In the genomic region with DNA sequence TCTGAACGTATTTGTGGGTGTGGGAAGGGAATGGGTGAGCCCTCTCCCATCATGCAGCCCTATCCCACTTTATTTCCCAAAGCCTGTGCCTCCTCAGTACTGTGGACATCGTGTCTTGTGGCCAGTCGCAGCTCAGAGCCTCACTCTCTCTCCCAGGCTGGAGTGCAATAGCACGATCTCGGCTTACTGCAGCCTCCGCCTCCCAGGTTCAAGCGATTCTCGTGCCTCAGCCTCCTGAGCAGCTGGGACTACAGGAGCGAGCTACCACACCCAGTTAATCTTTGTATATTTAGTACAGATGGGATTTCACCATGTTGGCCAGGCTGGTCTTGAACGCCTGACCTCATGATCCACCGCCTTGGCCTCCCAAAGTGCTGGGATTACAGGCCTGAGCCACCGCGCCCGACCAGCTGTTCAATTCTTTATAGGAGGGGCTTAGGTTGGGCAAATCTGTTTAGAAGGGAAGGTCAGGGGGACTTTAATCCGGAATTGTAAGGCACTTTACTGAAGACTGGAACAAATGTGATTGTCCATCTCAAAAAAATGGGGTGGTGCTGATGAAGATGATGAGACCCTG, we compare ENCODE assay signal across 18 cellular contexts. TPM values are rescaled to one million over a fixed set of nuclear protein-coding genes. Genes with fewer than 3 reads are reported as not detected.
DNase-seq lines count a peak whose midpoint lies in the region; ATAC-seq and TF ChIP-seq lines count a peak whose summit lies in the region.
"Had no signal": no experiment of that assay in that cellular context is flagged by ENCODE, and none has a peak within 500 bp of the region (broad histone marks: within the 10 kb centered on the region; RNA-seq: fewer than 3 reads in every experiment).

No MANE protein-coding gene starts in this region.

- no peaks in the 10 kb centered on the region for H4K20me1 ChIP-seq in HCT116 (ENCODE audit: insufficient read depth)

- H3K36me3 Mint-ChIP-seq in CD4-positive, alpha-beta memory T cell, result no peaks in the 10 kb centered on the region
- H3K36me3 Mint-ChIP-seq: activated naive CD8-positive, alpha-beta T cell treated with anti-CD3 and anti-CD28 coated beads for 36 hours had no signal

- no peak overlapping the region for H3K4me3 Mint-ChIP-seq in CD4-positive, alpha-beta memory T cell
- H3K4me3 Mint-ChIP-seq: activated naive CD8-positive, alpha-beta T cell treated with anti-CD3 and anti-CD28 coated beads for 36 hours; activated T-cell treated with anti-CD3 and anti-CD28 coated beads, Interleukin-2, amount 50 U/mL, for 24 hours; CD14-positive monocyte had no signal

- CTCF ChIA-PET in HCT116 (lab: Charles Lee), result interaction anchor here (0.9 to 1.8 kb wide), 13 partner anchors 9 to 1076 kb away, joined by 3 to 12 read pairs (median 3); a partner anchor contains a TSS
- CTCF ChIA-PET in CD4-positive, alpha-beta memory T cell (lab: Charles Lee; ENCODE audit: partially characterized antibody), result interaction anchor here (1.0 to 5.0 kb wide), 14 partner anchors 8 to 121 kb away, joined by 3 to 64 read pairs (median 4); no protein-coding TSS in a partner anchor

- POLR2A ChIA-PET in HCT116 (lab: Charles Lee), result no interaction called here
- POLR2A ChIA-PET in CD4-positive, alpha-beta memory T cell (lab: Charles Lee; ENCODE audit: partially characterized antibody), result interaction anchor here (1.6 kb wide), 1 partner anchor 70 kb away, joined by 3 read pairs; no protein-coding TSS in a partner anchor

- peaks cover 5 to 6% (median 5%) of the 10 kb centered on the region in 4 donors for H3K4me1 Mint-ChIP-seq in CD4-positive, alpha-beta memory T cell
- H3K4me1 Mint-ChIP-seq: CD14-positive monocyte had no signal

- peak overlapping the region in 1 of 7 donors; percentile 22 for H3K27ac Mint-ChIP-seq in CD4-positive, alpha-beta memory T cell
- H3K27ac Mint-ChIP-seq: activated naive CD8-positive, alpha-beta T cell treated with anti-CD3 and anti-CD28 coated beads for 36 hours; CD14-positive monocyte had no signal

- peak overlapping the region; percentile 85; the same call in 1 of the 2 replicates for H3K4me2 ChIP-seq in HCT116 (ENCODE audit: low read length)

- DNase-seq in HCT116 (ENCODE audit: low read depth, low spot score) (no peak), WERI-Rb-1 (peak; percentile 69), left colon (no peak), NCI-H345 (lab: John Stamatoyannopoulos, UW) (no peak), NCI-H187 treated with DMSO at 0.1 percent for 48 hours (lab: John Stamatoyannopoulos, UW) (no peak), mesenteric fat pad (ENCODE audit: low spot score) (no peak)
- DNase-seq in CD4-positive, alpha-beta memory T cell, result no peak
- DNase-seq: activated gamma-delta T cell, DMS79, NCI-H1048, NCI-H1694, NCI-H82, T1000 had no signal

- intact Hi-C loops in HCT116 (cut with micrococcal nuclease) (no loop called here), left colon (cut with DNase I, micrococcal nuclease) (no loop called here)
- intact Hi-C loops in CD4-positive, alpha-beta memory T cell (cut with micrococcal nuclease), result loop anchor here (5.0 kb wide), 1 partner anchor 204 kb away; no protein-coding TSS in a partner anchor

- TF ChIP-seq POLR2A in HCT116 (IDR thresholded peaks at IDR 0.05; ENCODE audit: borderline replicate concordance, extremely low read depth, insufficient read depth, insufficient read length), result no peak

- ATAC-seq in HCT116, result no peak
- peak; percentile 35 for ATAC-seq in left colon

- H3K4me1 ChIP-seq in HCT116 (ENCODE audit: control insufficient read depth in 1 of 2, insufficient read depth in 2 of 2, low read length in 2 of 2), result peaks cover 6 to 16% of the 10 kb centered on the region in 2 experiments
- no peaks in the 10 kb centered on the region for H3K4me1 ChIP-seq in CD4-positive, alpha-beta memory T cell (ENCODE audit: insufficient read depth, low read length)

- no peaks in the 10 kb centered on the region for H3K9me2 ChIP-seq in HCT116 (ENCODE audit: insufficient read depth)

- no peaks in the 10 kb centered on the region for H3K27me3 ChIP-seq in HCT116 (ENCODE audit: insufficient read depth, low read length)
- no peaks in the 10 kb centered on the region for H3K27me3 ChIP-seq in WERI-Rb-1 (ENCODE audit: insufficient read depth, low read depth, severe bottlenecking)
- H3K27me3 ChIP-seq in CD4-positive, alpha-beta memory T cell (ENCODE audit: insufficient read depth, low read length), result no peaks in the 10 kb centered on the region
- H3K27me3 ChIP-seq: tibial artery had no signal

- H3K4me3 ChIP-seq in HCT116 (replicated peaks in 1 of 2; ENCODE audit: low read depth in 1 of 2, low read length in 2 of 2), result no peak overlapping the region
- H3K4me3 ChIP-seq in WERI-Rb-1 (ENCODE audit: low read depth, low read length), result no peak overlapping the region
- no peak overlapping the region for H3K4me3 ChIP-seq in CD4-positive, alpha-beta memory T cell (ENCODE audit: low read length in 2 of 2)
- H3K4me3 ChIP-seq: SJSA1, tibial artery had no signal

- H3K9me3 ChIP-seq in HCT116 (ENCODE audit: control insufficient read depth in 1 of 2, insufficient read depth in 1 of 2, low read depth in 1 of 2, low read length in 2 of 2) (no peaks in the 10 kb centered on the region), WERI-Rb-1 (ENCODE audit: severe bottlenecking) (no peaks in the 10 kb centered on the region)
- no peaks in the 10 kb centered on the region for H3K9me3 ChIP-seq in CD4-positive, alpha-beta memory T cell (ENCODE audit: control insufficient read depth in 1 of 2, low read length in 2 of 2)
- H3K9me3 ChIP-seq: SJSA1, tibial artery had no signal

- H2AFZ ChIP-seq in HCT116 (ENCODE audit: low read depth, low read length, poor library complexity, severe bottlenecking), result no peak overlapping the region

- no peak for TF ChIP-seq RAD21 in HCT116 (IDR thresholded peaks at IDR 0.05; ENCODE audit: low read depth)

- H3K79me2 ChIP-seq in HCT116 (ENCODE audit: insufficient read depth, low read length), result no peaks in the 10 kb centered on the region

- RAD21 ChIA-PET in HCT116 (lab: Charles Lee; ENCODE audit: low non-redundant PET in 1 of 2, low total read pairs in 2 of 2, uncharacterized antibody in 2 of 2, unreplicated experiment in 2 of 2), result no interaction called here

- no peak overlapping the region for H3K9ac ChIP-seq in HCT116 (ENCODE audit: low read length)

- no TSS peak for BruUV-seq in HCT116 (replicated peaks; lab: Mats Ljungman, UMichigan)

- TF ChIP-seq CTCF in HCT116 (IDR thresholded peaks at IDR 0.05 in 2 of 3, conservative IDR thresholded peaks at IDR 0.05 in 1 of 3; ENCODE audit: borderline replicate concordance in 1 of 3, insufficient read depth in 1 of 3, low read depth in 2 of 3, low read length in 2 of 3) (no peak), WERI-Rb-1 (IDR thresholded peaks at IDR 0.05; ENCODE audit: low read depth, low read length) (no peak)

- H3K27ac ChIP-seq in HCT116 (ENCODE audit: low read depth, low read length) (no peak overlapping the region), WERI-Rb-1 (peak overlapping the region; percentile 81)
- no peak overlapping the region for H3K27ac ChIP-seq in CD4-positive, alpha-beta memory T cell (ENCODE audit: low read depth, low read length)
- H3K27ac ChIP-seq: SJSA1, tibial artery had no signal

- H3K36me3 ChIP-seq in HCT116 (ENCODE audit: control insufficient read depth in 1 of 2, insufficient read depth in 2 of 2, low read length in 2 of 2) (no peaks in the 10 kb centered on the region), WERI-Rb-1 (no peaks in the 10 kb centered on the region)
- H3K36me3 ChIP-seq in CD4-positive, alpha-beta memory T cell (ENCODE audit: insufficient read depth, low read length), result no peaks in the 10 kb centered on the region
- H3K36me3 ChIP-seq: SJSA1 had no signal

- no peaks in the 10 kb centered on the region for H3K9me3 Mint-ChIP-seq in CD4-positive, alpha-beta memory T cell
- H3K9me3 Mint-ChIP-seq: activated naive CD8-positive, alpha-beta T cell treated with anti-CD3 and anti-CD28 coated beads for 36 hours; activated T-cell treated with anti-CD3 and anti-CD28 coated beads, Interleukin-2, amount 50 U/mL, for 24 hours had no signal

- no peaks in the 10 kb centered on the region for H3K27me3 Mint-ChIP-seq in CD4-positive, alpha-beta memory T cell
- H3K27me3 Mint-ChIP-seq: activated naive CD8-positive, alpha-beta T cell treated with anti-CD3 and anti-CD28 coated beads for 36 hours; activated T-cell treated with anti-CD3 and anti-CD28 coated beads, Interleukin-2, amount 50 U/mL, for 24 hours had no signal

TF ChIP-seq in HCT116, 20 proteins besides CTCF, POLR2A, EP300 and RAD21:
- no peak for TF ChIP-seq EZH2phosphoT487 (IDR thresholded peaks at IDR 0.05; ENCODE audit: borderline replicate concordance)
- TF ChIP-seq ZFX (IDR thresholded peaks at IDR 0.05), result no peak
- no peak for TF ChIP-seq CEBPB (IDR thresholded peaks at IDR 0.05; ENCODE audit: low read depth)
- TF ChIP-seq EGR1 (IDR thresholded peaks at IDR 0.05; ENCODE audit: low read depth), result no peak

RNA-seq across cellular contexts. Expression of a gene that starts 42.7 kb away (rescaled TPM):
- 26.6 TPM for total RNA-seq in HCT116 (2021; ENCODE audit: unreplicated experiment)
- polyA plus RNA-seq in HCT116 (2012), result 23.7 and 32.0 TPM in 2 replicates
- total RNA-seq in left colon, result 100 to 1,000 TPM; 161 to 208 TPM
- 10 to 100 TPM; 60.9 to 61.1 TPM for total RNA-seq in CD4-positive, alpha-beta memory T cell
- 10 to 100 TPM; 22.3 to 25.2 TPM for polyA plus RNA-seq in CD4-positive, alpha-beta memory T cell
- 4.6 TPM for total RNA-seq in mesenteric fat pad
